ENCODE assay signal across 29 cellular contexts in genomic region chr4:40557741-40558140, GRCh38.
DNase-seq lines count a peak whose midpoint lies in the region; ATAC-seq, FAIRE-seq and TF ChIP-seq lines count a peak whose summit lies in the region.
"Had no signal": no experiment of that assay in that cellular context is flagged by ENCODE, and none has a peak within 500 bp of the region (broad histone marks: within the 10 kb centered on the region; RNA-seq: fewer than 3 reads in every experiment).

No MANE protein-coding gene starts in this region.

- peaks cover 18 to 43% (median 31%) of the 10 kb centered on the region in 4 donors for H3K4me1 ChIP-seq in liver (ENCODE audit: control insufficient read depth in 4 of 4, insufficient read depth in 4 of 4, low read length in 3 of 4)
- H3K4me1 ChIP-seq in HepG2 (ENCODE audit: insufficient read depth, low read length), result peaks cover 20% of the 10 kb centered on the region
- peaks cover 51% of the 10 kb centered on the region for H3K4me1 ChIP-seq in PC-9 (replicated peaks; ENCODE audit: insufficient read depth)
- H3K4me1 ChIP-seq: sigmoid colon, tibial nerve had no signal

- H3K4me3 ChIP-seq in liver (ENCODE audit: low read depth in 1 of 3, low read length in 3 of 3) (no peak overlapping the region), HepG2 (replicated peaks in 1 of 3; ENCODE audit: insufficient read depth in 1 of 3, low read depth in 2 of 3, low read length in 3 of 3) (no peak overlapping the region), PC-9 (no peak overlapping the region)
- H3K4me3 ChIP-seq: A549, body of pancreas, dorsolateral prefrontal cortex, GM23248, sigmoid colon, tibial nerve had no signal

- no peaks in the 10 kb centered on the region for H3K27me3 ChIP-seq in liver (ENCODE audit: control insufficient read depth in 4 of 4, insufficient read depth in 4 of 4, low read length in 3 of 4)
- no peaks in the 10 kb centered on the region for H3K27me3 ChIP-seq in HepG2 (ENCODE audit: control insufficient read depth in 1 of 2, insufficient read depth in 2 of 2, low read length in 2 of 2)
- no peaks in the 10 kb centered on the region for H3K27me3 ChIP-seq in PC-9 (ENCODE audit: insufficient read depth, low read depth)
- H3K27me3 ChIP-seq: body of pancreas, sigmoid colon, tibial nerve had no signal

- in situ Hi-C loops in HepG2 (cut with HindIII; ENCODE audit: extremely low pct_ligation_motif_present, low pct_unique_long_range_greater_than_20kb), result no loop called here

- H3K9me2 ChIP-seq in PC-9 (ENCODE audit: insufficient read depth), result no peaks in the 10 kb centered on the region

- H3K9me3 Mint-ChIP-seq in stimulated activated naive B cell treated with anti-CD40 and anti-IgM and Interleukin-4, amounts not matched to agents 10 μg/mL and 1 μg/mL and 100 μg/mL, for 72 hours, result no peaks in the 10 kb centered on the region
- H3K9me3 Mint-ChIP-seq in chondrocyte (ENCODE audit: low read depth), result no peaks in the 10 kb centered on the region
- H3K9me3 Mint-ChIP-seq: activated CD4-positive, alpha-beta memory T cell treated with anti-CD3 and anti-CD28 coated beads for 36 hours; activated naive CD4-positive, alpha-beta T cell treated with anti-CD3 and anti-CD28 coated beads for 36 hours; CD4-positive, alpha-beta memory T cell; central memory CD8-positive, alpha-beta T cell; T-helper 1 cell treated with Interleukin-12 subunit alpha and Interleukin-12 subunit beta and Interleukin-4 antibody, amounts not matched to agents 30 μg/mL and 1 μg/mL, for 36 hours had no signal

- no peaks in the 10 kb centered on the region for H3K36me3 Mint-ChIP-seq in stimulated activated naive B cell treated with anti-CD40 and anti-IgM and Interleukin-4, amounts not matched to agents 10 μg/mL and 1 μg/mL and 100 μg/mL, for 72 hours
- no peaks in the 10 kb centered on the region for H3K36me3 Mint-ChIP-seq in chondrocyte (ENCODE audit: low read depth)
- H3K36me3 Mint-ChIP-seq: activated CD4-positive, alpha-beta memory T cell treated with anti-CD3 and anti-CD28 coated beads for 36 hours; CD4-positive, alpha-beta memory T cell had no signal

- WGBS in liver, result 70% methylated on average over 1 of the region's 1 CpG
- WGBS in HepG2 (ENCODE audit: low lambda C conversion rate), result 37% methylated on average over 1 of the region's 1 CpG

- FAIRE-seq in HepG2 (lab: Jason Lieb, UNC), result no peak
- FAIRE-seq: A549, D721Med had no signal

- H3K9me3 ChIP-seq in liver (ENCODE audit: control insufficient read depth in 4 of 4, low read length in 3 of 4), result no peaks in the 10 kb centered on the region
- no peaks in the 10 kb centered on the region for H3K9me3 ChIP-seq in HepG2 (ENCODE audit: low read length)
- H3K9me3 ChIP-seq in PC-9 (ENCODE audit: insufficient read depth, low read depth), result no peaks in the 10 kb centered on the region
- H3K9me3 ChIP-seq: A549, body of pancreas, sigmoid colon, tibial nerve had no signal

- POLR2A ChIA-PET in HepG2 (lab: Yijun Ruan, JAX), result no interaction called here
- POLR2A ChIA-PET in PC-9 (lab: Charles Lee; ENCODE audit: unreplicated experiment), result no interaction called here

- H3K36me3 ChIP-seq in liver (ENCODE audit: control insufficient read depth in 4 of 4, insufficient read depth in 3 of 4, low read depth in 1 of 4, low read length in 3 of 4) (peaks cover 0 to 1% (median 0%) of the 10 kb centered on the region in 4 donors), HepG2 (replicated peaks in 1 of 2; ENCODE audit: control insufficient read depth in 1 of 2, insufficient read depth in 2 of 2, low read length in 2 of 2) (no peaks in the 10 kb centered on the region), PC-9 (ENCODE audit: low read depth) (peaks cover 11% of the 10 kb centered on the region; the same call in 1 of the 2 replicates)
- H3K36me3 ChIP-seq: sigmoid colon, tibial nerve had no signal

- ATAC-seq in HepG2, result no peak
- no peak for ATAC-seq in stimulated activated naive B cell treated with anti-CD40 and anti-IgM and Interleukin-4, amounts not matched to agents 10 μg/mL and 1 μg/mL and 100 μg/mL, for 72 hours (replicated peaks)
- ATAC-seq in GM21825 (IDR thresholded peaks at IDR 0.05; ENCODE audit: unreplicated experiment), result no peak
- ATAC-seq: A549, body of pancreas had no signal

- intact Hi-C loops in HepG2 (cut with micrococcal nuclease; ENCODE audit: unreplicated experiment), result no loop called here
- intact Hi-C loops in PC-9 (cut with micrococcal nuclease; ENCODE audit: unreplicated experiment), result no loop called here

- H3F3A ChIP-seq in PC-9 (ENCODE audit: insufficient read depth, low read depth), result peaks cover 78% of the 10 kb centered on the region

- no peaks in the 10 kb centered on the region for H3K79me2 ChIP-seq in HepG2 (ENCODE audit: insufficient read depth, low read length)
- H3K79me2 ChIP-seq in PC-9 (ENCODE audit: low read depth), result peaks cover 98% of the 10 kb centered on the region

- peak in 1 of 2 donors; percentile 22 for TF ChIP-seq RAD21 in liver (IDR thresholded peaks at IDR 0.05)
- no peak for TF ChIP-seq RAD21 in HepG2 (CRISPR knock-in tag; IDR thresholded peaks at IDR 0.05)

- H3K27ac Mint-ChIP-seq in stimulated activated naive B cell treated with anti-CD40 and anti-IgM and Interleukin-4, amounts not matched to agents 10 μg/mL and 1 μg/mL and 100 μg/mL, for 72 hours, result peak overlapping the region; percentile 25
- H3K27ac Mint-ChIP-seq in chondrocyte (ENCODE audit: unreplicated experiment), result no peak overlapping the region
- H3K27ac Mint-ChIP-seq: activated CD4-positive, alpha-beta memory T cell treated with anti-CD3 and anti-CD28 coated beads for 36 hours; activated naive CD4-positive, alpha-beta T cell treated with anti-CD3 and anti-CD28 coated beads for 36 hours; CD4-positive, alpha-beta memory T cell; T-helper 1 cell treated with Interleukin-12 subunit alpha and Interleukin-12 subunit beta and Interleukin-4 antibody, amounts not matched to agents 30 μg/mL and 1 μg/mL, for 36 hours had no signal

- CTCF ChIA-PET in HepG2 (lab: Yijun Ruan, JAX; ENCODE audit: low intra/inter-chr PET ratio, low total read pairs) (no interaction called here), PC-9 (lab: Charles Lee) (no interaction called here)

- H2AFZ ChIP-seq in HepG2 (ENCODE audit: low read length), result no peak overlapping the region
- no peak overlapping the region for H2AFZ ChIP-seq in PC-9
- H2AFZ ChIP-seq: GM23248 had no signal

- no peak overlapping the region for H3K4me3 Mint-ChIP-seq in stimulated activated naive B cell treated with anti-CD40 and anti-IgM and Interleukin-4, amounts not matched to agents 10 μg/mL and 1 μg/mL and 100 μg/mL, for 72 hours
- H3K4me3 Mint-ChIP-seq in chondrocyte (ENCODE audit: unreplicated experiment), result no peak overlapping the region
- H3K4me3 Mint-ChIP-seq: activated CD4-positive, alpha-beta memory T cell treated with anti-CD3 and anti-CD28 coated beads for 36 hours; activated naive CD4-positive, alpha-beta T cell treated with anti-CD3 and anti-CD28 coated beads for 36 hours; CD4-positive, alpha-beta memory T cell; central memory CD8-positive, alpha-beta T cell; T-helper 1 cell treated with Interleukin-12 subunit alpha and Interleukin-12 subunit beta and Interleukin-4 antibody, amounts not matched to agents 30 μg/mL and 1 μg/mL, for 36 hours had no signal

- TF ChIP-seq CTCF in liver (IDR thresholded peaks at IDR 0.05; ENCODE audit: low read depth, low read length, missing input control) (no peak), HepG2 (CRISPR knock-in tag; IDR thresholded peaks at IDR 0.05) (no peak), PC-9 (conservative IDR thresholded peaks at IDR 0.05) (no peak), chondrocyte (IDR thresholded peaks at IDR 0.05) (no peak)

- H3K9ac ChIP-seq in liver (ENCODE audit: low read depth in 1 of 2, low read length in 2 of 2) (no peak overlapping the region), HepG2 (ENCODE audit: insufficient read depth, low read depth, low read length) (no peak overlapping the region)
- H3K9ac ChIP-seq: GM23248 had no signal

- H3K27ac ChIP-seq in liver (ENCODE audit: low read depth in 1 of 2, low read length in 2 of 2) (peak overlapping the region; percentile 85 to 92), HepG2 (ENCODE audit: extremely low read length, insufficient read depth, low read length) (no peak overlapping the region), PC-9 (peak overlapping the region; percentile 98; the same call in 1 of the 2 replicates)
- H3K27ac ChIP-seq: dorsolateral prefrontal cortex, GM23248, sigmoid colon, tibial nerve had no signal

- DNase-seq in HepG2 (ENCODE audit: low spot score), result no peak
- peak in 1 of 2 experiments; percentile 39 for DNase-seq in PC-9
- DNase-seq in iris pigment epithelial cell (ENCODE audit: low read depth), result peak; percentile 56
- no peak for DNase-seq in stimulated activated naive B cell treated with anti-CD40 and anti-IgM and Interleukin-4, amounts not matched to agents 10 μg/mL and 1 μg/mL and 100 μg/mL, for 72 hours
- no peak for DNase-seq in chondrocyte (ENCODE audit: low spot score)
- DNase-seq in retina, result no peak
- DNase-seq: activated CD4-positive, alpha-beta memory T cell treated with anti-CD3 and anti-CD28 coated beads for 36 hours; activated CD4-positive, CD25-positive, alpha-beta regulatory T cell treated with anti-CD3 and anti-CD28 coated beads, Interleukin-2, amount 50 U/mL, for 72 hours; activated naive CD4-positive, alpha-beta T cell treated with anti-CD3 and anti-CD28 coated beads for 36 hours; body of pancreas; CD4-positive, alpha-beta memory T cell; dorsolateral prefrontal cortex; GM23248; hippocampal formation; IMR-90; mesenchymal stem cell; NCI-H1105 treated with DMSO at 0.1 percent for 48 hours; NCI-H2029; NCI-H526 treated with DMSO at 0.1 percent for 48 hours; RPMI8226; sigmoid colon; stimulated activated CD4-positive, alpha-beta T cell treated with anti-CD3 and anti-CD28 coated beads, Interleukin-4, amount 100 ng/mL, for 24 hours had no signal

- TF ChIP-seq POLR2A in HepG2 (IDR thresholded peaks at IDR 0.05; ENCODE audit: insufficient read depth in 1 of 2, low read depth in 2 of 2, low read length in 2 of 2), result no peak

- no peaks in the 10 kb centered on the region for H3K27me3 Mint-ChIP-seq in stimulated activated naive B cell treated with anti-CD40 and anti-IgM and Interleukin-4, amounts not matched to agents 10 μg/mL and 1 μg/mL and 100 μg/mL, for 72 hours
- H3K27me3 Mint-ChIP-seq in chondrocyte (ENCODE audit: low read depth), result no peaks in the 10 kb centered on the region

- no peak for TF ChIP-seq EP300 in HepG2 (IDR thresholded peaks at IDR 0.05; ENCODE audit: low read depth in 2 of 2, low read length in 2 of 2)
- TF ChIP-seq EP300 in HepG2 (CRISPR knock-in tag; IDR thresholded peaks at IDR 0.05; ENCODE audit: borderline replicate concordance), result no peak

- peaks cover 13 to 34% of the 10 kb centered on the region in 2 donors for H3K4me1 Mint-ChIP-seq in stimulated activated naive B cell treated with anti-CD40 and anti-IgM and Interleukin-4, amounts not matched to agents 10 μg/mL and 1 μg/mL and 100 μg/mL, for 72 hours
- peaks cover under 1% of the 10 kb centered on the region for H3K4me1 Mint-ChIP-seq in chondrocyte (ENCODE audit: low read depth)
- H3K4me1 Mint-ChIP-seq: central memory CD8-positive, alpha-beta T cell had no signal

- BruUV-seq in HepG2 (replicated peaks; lab: Mats Ljungman, UMichigan) (no TSS peak), PC-9 (replicated peaks; lab: Mats Ljungman, UMichigan) (no TSS peak)

- H4K20me1 ChIP-seq in HepG2 (ENCODE audit: insufficient read depth, low read length) (no peaks in the 10 kb centered on the region), PC-9 (ENCODE audit: insufficient read depth) (no peaks in the 10 kb centered on the region)

- H3K4me2 ChIP-seq in HepG2 (ENCODE audit: low read depth, low read length), result no peak overlapping the region
- H3K4me2 ChIP-seq in PC-9, result no peak overlapping the region
- H3K4me2 ChIP-seq: A549 had no signal
